10 cellular contexts compared by ENCODE assay signal in genomic region chr20:32551693-32552092, GRCh38.
"Had no signal": no experiment of that assay in that cellular context is flagged by ENCODE, and none has a peak within 500 bp of the region (broad histone marks: within the 10 kb centered on the region; RNA-seq: fewer than 3 reads in every experiment).

No MANE protein-coding gene starts in this region.

- ATAC-seq: GM23338, HCT116, K562 had no signal

- H3K4me2 ChIP-seq: GM23338 had no signal

- H3K4me1 ChIP-seq: HAP-1 had no signal

- H3K4me3 Mint-ChIP-seq: GM23338, HFFc6 had no signal

- H3K36me3 ChIP-seq: HAP-1 had no signal

- DNase-seq: H7, HFFc6, IMR-90, KG1 had no signal

- H3K9me3 Mint-ChIP-seq: HFFc6 had no signal

- H2AFZ ChIP-seq: GM23338 had no signal

- H3K27ac Mint-ChIP-seq: GM23338, HFFc6 had no signal

- H3K9me3 ChIP-seq: HAP-1 had no signal

- H3K27ac ChIP-seq: HL-60 had no signal

- FAIRE-seq: H1, K562 had no signal

- H3K4me3 ChIP-seq: GM23338, HAP-1, K562 had no signal
